1 cellular context compared by ENCODE assay signal in genomic region chr16:57512296-57513001, GRCh38.
TF ChIP-seq lines count a peak whose summit lies in the region.

No MANE protein-coding gene starts in this region.

TF ChIP-seq in SK-N-SH treated with all-trans-retinoic acid at 6 μM for 48 hours, 23 proteins besides CTCF, POLR2A, EP300 and RAD21 (continued from another document):
- TF ChIP-seq PATZ1 (CRISPR knock-in tag; IDR thresholded peaks at IDR 0.05; ENCODE audit: borderline replicate concordance) (no peak), CREB5 (CRISPR knock-in tag; IDR thresholded peaks at IDR 0.05; ENCODE audit: low read depth) (no peak), OSR1 (CRISPR knock-in tag; IDR thresholded peaks at IDR 0.05) (no peak), ZNF565 (CRISPR knock-in tag; conservative IDR thresholded peaks at IDR 0.05; ENCODE audit: low read depth) (no peak), ISL1 (CRISPR knock-in tag; IDR thresholded peaks at IDR 0.05) (no peak), ZC3H10 (CRISPR knock-in tag; IDR thresholded peaks at IDR 0.05) (no peak)
